Comparison of ENCODE assay signal across 2 cellular contexts in genomic region chr22:21622624-21623401, GRCh38.
TF ChIP-seq lines count a peak whose summit lies in the region.

No MANE protein-coding gene starts in this region.

TF ChIP-seq in HCT116, 20 proteins besides CTCF, POLR2A, EP300 and RAD21:
- TF ChIP-seq TCF7L2 (IDR thresholded peaks at IDR 0.05; ENCODE audit: borderline replicate concordance, extremely low read depth, insufficient read depth, insufficient read length) (no peak), FOSL1 (IDR thresholded peaks at IDR 0.05; ENCODE audit: low read depth) (no peak), ZFX (IDR thresholded peaks at IDR 0.05) (no peak)
TF ChIP-seq in HCT116: peak in this region for 0.

TF ChIP-seq in K562, 482 proteins besides CTCF, POLR2A, EP300 and RAD21:
- no peak for TF ChIP-seq KHSRP (IDR thresholded peaks at IDR 0.05)
- no peak for TF ChIP-seq ZNF592 (IDR thresholded peaks at IDR 0.05)
- TF ChIP-seq EWSR1 (IDR thresholded peaks at IDR 0.05; ENCODE audit: borderline replicate concordance, low read depth, partially characterized antibody), result no peak
- no peak for TF ChIP-seq PREB (CRISPR knock-in tag; IDR thresholded peaks at IDR 0.05)
- no peak for TF ChIP-seq IRF2 (CRISPR knock-in tag; IDR thresholded peaks at IDR 0.05)
- no peak for TF ChIP-seq TRIM25 (IDR thresholded peaks at IDR 0.05; ENCODE audit: borderline replicate concordance)
- TF ChIP-seq ZFP1 (CRISPR knock-in tag; IDR thresholded peaks at IDR 0.05), result no peak
- no peak for TF ChIP-seq MCM5 (IDR thresholded peaks at IDR 0.05; ENCODE audit: low read depth)
- peak; percentile 12 for TF ChIP-seq CHD2 (IDR thresholded peaks at IDR 0.05; ENCODE audit: low read depth, low read length)
- no peak for TF ChIP-seq HDAC6 (IDR thresholded peaks at IDR 0.05; ENCODE audit: low read depth, low read length)
- 0 out of 2 replicates have a peak, but pooled peaks have one; percentile 35 for TF ChIP-seq STAT6 (CRISPR knock-in tag; IDR thresholded peaks at IDR 0.05)
- peak; percentile 31 for TF ChIP-seq POLR2AphosphoS2 (IDR thresholded peaks at IDR 0.05; ENCODE audit: low read length)
- 0 out of 2 replicates have a peak, but pooled peaks have one; percentile 6 for TF ChIP-seq JUN (IDR thresholded peaks at IDR 0.05; ENCODE audit: borderline replicate concordance, low read depth, low read length)
- no peak for TF ChIP-seq JUN (CRISPR knock-in tag; IDR thresholded peaks at IDR 0.05; ENCODE audit: borderline replicate concordance)
- no peak for TF ChIP-seq ZBTB17 (CRISPR knock-in tag; IDR thresholded peaks at IDR 0.05)
- no peak for TF ChIP-seq ZNF212 (CRISPR knock-in tag; IDR thresholded peaks at IDR 0.05)
- TF ChIP-seq ZMIZ1 (IDR thresholded peaks at IDR 0.05; ENCODE audit: low read depth in 2 of 2, low read length in 2 of 2), result peak in 1 of 2 experiments; percentile 55; a peak in 1 of 4 replicates
- peak in 1 of 2 experiments; percentile 77; a peak in 1 of 4 replicates for TF ChIP-seq TBL1XR1 (IDR thresholded peaks at IDR 0.05; ENCODE audit: low read length in 2 of 2)
- TF ChIP-seq HMGXB4 (CRISPR knock-in tag; IDR thresholded peaks at IDR 0.05), result peak; percentile 34; the same call in 1 of the 2 replicates
- 0 out of 4 replicates have a peak, but pooled peaks of 1 of the 2 experiments have one; percentile 13 for TF ChIP-seq MLX (CRISPR knock-in tag; conservative IDR thresholded peaks at IDR 0.05)
- no peak for TF ChIP-seq PYGO2 (tag; IDR thresholded peaks at IDR 0.05)
- TF ChIP-seq MEF2A (IDR thresholded peaks at IDR 0.05; ENCODE audit: control insufficient read depth, low read depth, low read length), result no peak
- TF ChIP-seq FOXK1 (CRISPR knock-in tag; IDR thresholded peaks at IDR 0.05; ENCODE audit: borderline replicate concordance), result no peak
